Comparison of ENCODE assay signal across 10 cellular contexts in genomic region chr11:2271077-2271326, GRCh38. TPM values are rescaled to one million over a fixed set of nuclear protein-coding genes. Genes with fewer than 3 reads are reported as not detected.
DNase-seq lines count a peak whose midpoint lies in the region; ATAC-seq and TF ChIP-seq lines count a peak whose summit lies in the region.
"Had no signal": no experiment of that assay in that cellular context is flagged by ENCODE, and none has a peak within 500 bp of the region (broad histone marks: within the 10 kb centered on the region; RNA-seq: fewer than 3 reads in every experiment).

No MANE protein-coding gene starts in this region.

- DNase-seq in activated naive CD4-positive, alpha-beta T cell treated with Interleukin-2 at 50 U/mL for 16 hours: peak; percentile 57
- no peak for DNase-seq in activated naive CD4-positive, alpha-beta T cell treated with anti-CD3 and anti-CD28 coated beads for 36 hours
- DNase-seq in ecto neural progenitor cell (ENCODE audit: low spot score) (peak; percentile 47), upper lobe of right lung (peak; percentile 85), endodermal cell (no peak), GM19238 (ENCODE audit: insufficient read length, low spot score) (no peak), NCI-H187 (lab: John Stamatoyannopoulos, UW) (no peak)
- DNase-seq in natural killer cell treated with Interleukin-12 subunit alpha and Interleukin-12 subunit beta and Interleukin-15 and Interleukin-18, amount 100 ng/mL, for 72 hours (ENCODE audit: low spot score): peak; percentile 89
- DNase-seq: NCI-H1436 treated with DMSO at 0.1 percent for 48 hours had no signal

- H3K4me1 ChIP-seq in upper lobe of right lung: peaks cover 12% of the 10 kb centered on the region
- H3K4me1 ChIP-seq in endodermal cell (ENCODE audit: control insufficient read depth, insufficient read depth, low read length): no peaks in the 10 kb centered on the region

- no peaks in the 10 kb centered on the region for H3K36me3 Mint-ChIP-seq in activated naive CD4-positive, alpha-beta T cell treated with anti-CD3 and anti-CD28 coated beads for 36 hours (ENCODE audit: low read depth)
- no peaks in the 10 kb centered on the region for H3K36me3 Mint-ChIP-seq in natural killer cell treated with Interleukin-12 subunit alpha and Interleukin-12 subunit beta and Interleukin-15 and Interleukin-18, amount 100 ng/mL, for 72 hours
- no peaks in the 10 kb centered on the region for H3K36me3 Mint-ChIP-seq in endodermal cell (ENCODE audit: low read depth)

- peaks cover 17% of the 10 kb centered on the region for H3K4me1 Mint-ChIP-seq in activated naive CD4-positive, alpha-beta T cell treated with anti-CD3 and anti-CD28 coated beads for 36 hours (ENCODE audit: low read depth)
- peaks cover 16 to 20% of the 10 kb centered on the region in 2 donors for H3K4me1 Mint-ChIP-seq in natural killer cell treated with Interleukin-12 subunit alpha and Interleukin-12 subunit beta and Interleukin-15 and Interleukin-18, amount 100 ng/mL, for 72 hours (ENCODE audit: low read depth in 2 of 2)
- no peaks in the 10 kb centered on the region for H3K4me1 Mint-ChIP-seq in endodermal cell

- no peak overlapping the region for H3K4me3 Mint-ChIP-seq in activated naive CD4-positive, alpha-beta T cell treated with anti-CD3 and anti-CD28 coated beads for 36 hours
- H3K4me3 Mint-ChIP-seq in natural killer cell treated with Interleukin-12 subunit alpha and Interleukin-12 subunit beta and Interleukin-15 and Interleukin-18, amount 100 ng/mL, for 72 hours: no peak overlapping the region
- no peak overlapping the region for H3K4me3 Mint-ChIP-seq in endodermal cell

- ATAC-seq in natural killer cell treated with Interleukin-12 subunit alpha and Interleukin-12 subunit beta and Interleukin-15 and Interleukin-18, amount 100 ng/mL, for 72 hours: peak; percentile 79 to 82
- ATAC-seq in upper lobe of right lung: peak; percentile 68
- ATAC-seq: body of pancreas had no signal

- H3K36me3 ChIP-seq in upper lobe of right lung: no peaks in the 10 kb centered on the region
- H3K36me3 ChIP-seq in endodermal cell (ENCODE audit: control insufficient read depth, insufficient read depth, low read length): no peaks in the 10 kb centered on the region

- CTCF ChIA-PET in activated naive CD4-positive, alpha-beta T cell treated with anti-CD3 and anti-CD28 coated beads for 36 hours (lab: Charles Lee): no interaction called here

- H3K4me3 ChIP-seq in upper lobe of right lung: peak overlapping the region; percentile 21
- H3K4me3 ChIP-seq in endodermal cell (ENCODE audit: low read length): no peak overlapping the region
- H3K4me3 ChIP-seq: body of pancreas had no signal

- no peaks in the 10 kb centered on the region for H3K9me3 Mint-ChIP-seq in activated naive CD4-positive, alpha-beta T cell treated with anti-CD3 and anti-CD28 coated beads for 36 hours
- H3K9me3 Mint-ChIP-seq in natural killer cell treated with Interleukin-12 subunit alpha and Interleukin-12 subunit beta and Interleukin-15 and Interleukin-18, amount 100 ng/mL, for 72 hours: no peaks in the 10 kb centered on the region
- peaks cover 4% of the 10 kb centered on the region for H3K9me3 Mint-ChIP-seq in endodermal cell

- H3K27ac ChIP-seq in upper lobe of right lung (no peak overlapping the region), endodermal cell (ENCODE audit: low read depth, low read length) (no peak overlapping the region)
- H3K27ac ChIP-seq: body of pancreas had no signal

- peaks cover 25% of the 10 kb centered on the region for H3K27me3 Mint-ChIP-seq in activated naive CD4-positive, alpha-beta T cell treated with anti-CD3 and anti-CD28 coated beads for 36 hours (ENCODE audit: low read depth)
- peaks cover 0 to 6% of the 10 kb centered on the region in 2 donors for H3K27me3 Mint-ChIP-seq in natural killer cell treated with Interleukin-12 subunit alpha and Interleukin-12 subunit beta and Interleukin-15 and Interleukin-18, amount 100 ng/mL, for 72 hours
- peaks cover 88% of the 10 kb centered on the region for H3K27me3 Mint-ChIP-seq in endodermal cell (ENCODE audit: insufficient read depth)

- TF ChIP-seq CTCF in upper lobe of right lung (IDR thresholded peaks at IDR 0.05): no peak
- TF ChIP-seq CTCF in endodermal cell (conservative IDR thresholded peaks at IDR 0.05): no peak

- no peaks in the 10 kb centered on the region for H3K9me3 ChIP-seq in upper lobe of right lung
- H3K9me3 ChIP-seq in endodermal cell (ENCODE audit: control insufficient read depth, low read length): no peaks in the 10 kb centered on the region
- H3K9me3 ChIP-seq: body of pancreas had no signal

- H3K9ac ChIP-seq in endodermal cell (ENCODE audit: extremely low read depth, low read length, poor library complexity, severe bottlenecking): no peak overlapping the region

- WGBS in endodermal cell (ENCODE audit: insufficient coverage in 1 of 2, insufficient read length in 1 of 2), 2 experiments: 30 to 41% methylated on average over 2 to 28 of the region's 28 CpGs

- peaks cover 29% of the 10 kb centered on the region for H3K27me3 ChIP-seq in upper lobe of right lung
- peaks cover 95% of the 10 kb centered on the region for H3K27me3 ChIP-seq in endodermal cell (ENCODE audit: control insufficient read depth, insufficient read depth, low read length, poor library complexity, severe bottlenecking)

- intact Hi-C loops in activated naive CD4-positive, alpha-beta T cell treated with anti-CD3 and anti-CD28 coated beads for 36 hours (cut with micrococcal nuclease): no loop called here
- intact Hi-C loops in upper lobe of right lung (cut with DNase I): no loop called here

- H3K27ac Mint-ChIP-seq in activated naive CD4-positive, alpha-beta T cell treated with anti-CD3 and anti-CD28 coated beads for 36 hours: no peak overlapping the region
- no peak overlapping the region for H3K27ac Mint-ChIP-seq in natural killer cell treated with Interleukin-12 subunit alpha and Interleukin-12 subunit beta and Interleukin-15 and Interleukin-18, amount 100 ng/mL, for 72 hours
- H3K27ac Mint-ChIP-seq in endodermal cell: no peak overlapping the region

RNA-seq across cellular contexts. Expression of gene ASCL2, which starts 0.6 kb away (rescaled TPM):
- total RNA-seq in activated naive CD4-positive, alpha-beta T cell treated with anti-CD3 and anti-CD28 coated beads for 36 hours: not detected
- 1 to 10 TPM; 2.5 to 5.3 TPM for total RNA-seq in natural killer cell treated with Interleukin-12 subunit alpha and Interleukin-12 subunit beta and Interleukin-15 and Interleukin-18, amount 100 ng/mL, for 72 hours
- total RNA-seq in upper lobe of right lung (2.2 TPM), endodermal cell (not detected)
- 1.2 TPM for polyA plus RNA-seq in endodermal cell (2013, experiment 1 of 2)
- polyA plus RNA-seq in endodermal cell (2013, experiment 2 of 2): 1.1 TPM

RNA-seq across cellular contexts. Expression of gene C11orf21, which starts 30.7 kb away (rescaled TPM):
- total RNA-seq in activated naive CD4-positive, alpha-beta T cell treated with anti-CD3 and anti-CD28 coated beads for 36 hours: 1 to 10 TPM; 6.1 to 6.6 TPM
- 1 to 10 TPM; 7.2 to 7.6 TPM for total RNA-seq in natural killer cell treated with Interleukin-12 subunit alpha and Interleukin-12 subunit beta and Interleukin-15 and Interleukin-18, amount 100 ng/mL, for 72 hours
- total RNA-seq in upper lobe of right lung: 6.5 TPM
- total RNA-seq in endodermal cell: under 1 TPM in 1 of 2 donors, not detected in 1; 0.20 TPM
- not detected for polyA plus RNA-seq in endodermal cell (2013, experiment 1 of 2)
- not detected for polyA plus RNA-seq in endodermal cell (2013, experiment 2 of 2)

RNA-seq across cellular contexts. Expression of gene TSPAN32, which starts 30.8 kb away (rescaled TPM):
- total RNA-seq in activated naive CD4-positive, alpha-beta T cell treated with anti-CD3 and anti-CD28 coated beads for 36 hours: 1 to 10 TPM; 5.0 to 5.3 TPM
- total RNA-seq in natural killer cell treated with Interleukin-12 subunit alpha and Interleukin-12 subunit beta and Interleukin-15 and Interleukin-18, amount 100 ng/mL, for 72 hours: 1 to 10 TPM; 4.3 to 9.9 TPM
- total RNA-seq in upper lobe of right lung (12.2 TPM), endodermal cell (not detected)
- polyA plus RNA-seq in endodermal cell (2013, experiment 1 of 2): not detected
- 0.70 TPM for polyA plus RNA-seq in endodermal cell (2013, experiment 2 of 2)

Comparison
In these comparisons a context has a peak if more than half of its experiments do, and no peak if none do; other contexts are left out.
1. DNase-seq: peak in activated naive CD4-positive, alpha-beta T cell treated with Interleukin-2 at 50 U/mL for 16 hours (single experiment), ecto neural progenitor cell (single experiment), natural killer cell treated with Interleukin-12 subunit alpha and Interleukin-12 subunit beta and Interleukin-15 and Interleukin-18, amount 100 ng/mL, for 72 hours (single experiment) and upper lobe of right lung (single experiment); none in activated naive CD4-positive, alpha-beta T cell treated with anti-CD3 and anti-CD28 coated beads for 36 hours (single experiment), endodermal cell (single experiment), GM19238 (single experiment) and NCI-H187 (0 of 2).
2. RNA of gene TSPAN32, which starts 30.8 kb away (total RNA-seq): 12.2 TPM in upper lobe of right lung (single experiment), 4.3 to 9.9 TPM in natural killer cell treated with Interleukin-12 subunit alpha and Interleukin-12 subunit beta and Interleukin-15 and Interleukin-18, amount 100 ng/mL, for 72 hours and 5.0 to 5.3 TPM in activated naive CD4-positive, alpha-beta T cell treated with anti-CD3 and anti-CD28 coated beads for 36 hours; not detected in endodermal cell; every median in the first group is over 4 times any median in the second.